Comparison of ENCODE assay signal across 17 cellular contexts in genomic region chr16:73228649-73229048, GRCh38.
DNase-seq lines count a peak whose midpoint lies in the region; ATAC-seq, FAIRE-seq and TF ChIP-seq lines count a peak whose summit lies in the region.
"Had no signal": no experiment of that assay in that cellular context is flagged by ENCODE, and none has a peak within 500 bp of the region (broad histone marks: within the 10 kb centered on the region; RNA-seq: fewer than 3 reads in every experiment).

No MANE protein-coding gene starts in this region.

- peaks cover 25% of the 10 kb centered on the region for H3K4me1 ChIP-seq in BE2C
- peaks cover 5% of the 10 kb centered on the region; the same call in 1 of the 2 replicates for H3K4me1 ChIP-seq in PC-3 (ENCODE audit: insufficient read depth, low read length)
- H3K4me1 ChIP-seq in pancreas: peaks cover 0 to 4% (median 0%) of the 10 kb centered on the region in 3 donors

- H2AFZ ChIP-seq in PC-3 (ENCODE audit: low read length): no peak overlapping the region

- no peaks in the 10 kb centered on the region for H3K79me2 ChIP-seq in PC-3 (ENCODE audit: low read length)

- no peak for FAIRE-seq in pancreas (lab: Jason Lieb, UNC)
- FAIRE-seq: HepG2 had no signal

- no peak overlapping the region for H3K4me2 ChIP-seq in PC-3 (ENCODE audit: low read length)

- H3K9me3 ChIP-seq in AG04450 (ENCODE audit: control insufficient read depth, insufficient read depth, low read length) (peaks cover 3% of the 10 kb centered on the region; the same call in 1 of the 2 replicates), BE2C (no peaks in the 10 kb centered on the region), PC-3 (ENCODE audit: low read length) (no peaks in the 10 kb centered on the region), pancreas (no peaks in the 10 kb centered on the region)
- H3K9me3 ChIP-seq: Caco-2, esophagus muscularis mucosa, testis had no signal

- POLR2A ChIA-PET in AG04450 (lab: Yijun Ruan, JAX): no interaction called here
- POLR2A ChIA-PET in PC-3 (lab: Charles Lee; ENCODE audit: unreplicated experiment): no interaction called here

- no peaks in the 10 kb centered on the region for H3K9me2 ChIP-seq in PC-3 (replicated peaks; ENCODE audit: low read length)

- H3F3A ChIP-seq in PC-3 (ENCODE audit: low read length, unreplicated experiment): no peaks in the 10 kb centered on the region

- H3K4me3 ChIP-seq in AG04450 (ENCODE audit: low read depth, low read length) (no peak overlapping the region), choroid plexus epithelial cell (ENCODE audit: low read depth, low read length) (no peak overlapping the region), BE2C (ENCODE audit: low read depth, low read length) (no peak overlapping the region), PC-3 (ENCODE audit: low read length) (no peak overlapping the region), pancreas (no peak overlapping the region)
- H3K4me3 ChIP-seq: esophagus muscularis mucosa, testis had no signal

- DNase-seq in AG04450 (ENCODE audit: low read depth, low spot score): peak; percentile 81
- DNase-seq in HS-5 (ENCODE audit: low read depth): peak; percentile 49
- DNase-seq in choroid plexus epithelial cell (ENCODE audit: low read depth): peak; percentile 83
- DNase-seq in iris pigment epithelial cell (ENCODE audit: low read depth): peak; percentile 84
- no peak for DNase-seq in NK-92 (lab: John Stamatoyannopoulos, UW; ENCODE audit: unreplicated experiment)
- no peak for DNase-seq in BE2C
- no peak for DNase-seq in PC-3
- no peak for DNase-seq in pancreas
- DNase-seq: activated CD4-positive, alpha-beta T cell treated with anti-CD3 and anti-CD28 coated beads, Interleukin-2, amount 50 U/mL, for 4 hours; activated naive CD8-positive, alpha-beta T cell treated with anti-CD3 and anti-CD28 coated beads, Interleukin-2, amount 10 ng/mL, durations not matched to agents 7 days and 5 days; activated T-cell treated with anti-CD3 and anti-CD28 coated beads, Interleukin-2, amount 50 U/mL, for 48 hours; Caco-2; retina; testis had no signal

- ATAC-seq in PC-3 (no peak), pancreas (no peak)
- ATAC-seq: HepG2; natural killer cell treated with Interleukin-12 subunit alpha and Interleukin-12 subunit beta and Interleukin-15 and Interleukin-18, amount 100 ng/mL, for 72 hours had no signal

- H3K36me3 ChIP-seq in BE2C: no peaks in the 10 kb centered on the region
- H3K36me3 ChIP-seq in PC-3 (ENCODE audit: low read depth, low read length): no peaks in the 10 kb centered on the region
- no peaks in the 10 kb centered on the region for H3K36me3 ChIP-seq in pancreas
- H3K36me3 ChIP-seq: esophagus muscularis mucosa had no signal

- intact Hi-C loops in PC-3 (cut with micrococcal nuclease): no loop called here
- intact Hi-C loops in pancreas (cut with DNase I): no loop called here

- no peak overlapping the region for H3K9ac ChIP-seq in PC-3 (ENCODE audit: low read length)

- H3K27ac ChIP-seq in AG04450 (ENCODE audit: low read depth, low read length) (peak overlapping the region; percentile 77), PC-3 (ENCODE audit: low read length) (no peak overlapping the region), pancreas (no peak overlapping the region)
- H3K27ac ChIP-seq: esophagus muscularis mucosa, testis had no signal

- H4K20me1 ChIP-seq in PC-3 (ENCODE audit: low read length): no peaks in the 10 kb centered on the region

- BruUV-seq in PC-3 (replicated peaks; lab: Mats Ljungman, UMichigan): no TSS peak

- H3K27me3 ChIP-seq in AG04450 (ENCODE audit: control insufficient read depth, insufficient read depth, low read length) (no peaks in the 10 kb centered on the region), BE2C (no peaks in the 10 kb centered on the region), PC-3 (ENCODE audit: low read length) (peaks cover 17% of the 10 kb centered on the region), pancreas (no peaks in the 10 kb centered on the region)
- H3K27me3 ChIP-seq: testis had no signal

- TF ChIP-seq CTCF in AG04450 (IDR thresholded peaks at IDR 0.05; ENCODE audit: low read depth, low read length) (no peak), choroid plexus epithelial cell (conservative IDR thresholded peaks at IDR 0.05; ENCODE audit: low read depth, low read length) (no peak), BE2C (IDR thresholded peaks at IDR 0.05; ENCODE audit: low read depth, low read length) (no peak), PC-3 (conservative IDR thresholded peaks at IDR 0.05; ENCODE audit: low read depth, low read length) (no peak), pancreas (IDR thresholded peaks at IDR 0.05) (no peak)

- WGBS in pancreas, 2 donors: 62 to 72% methylated on average over 5 of the region's 5 CpGs

- CTCF ChIA-PET in AG04450 (lab: Charles Lee): interaction anchor here (1.4 kb wide), 1 partner anchor 397 kb away, joined by 3 read pairs; no protein-coding TSS in a partner anchor
- CTCF ChIA-PET in PC-3 (lab: Charles Lee): no interaction called here

Comparison
In these comparisons a context has a peak if more than half of its experiments do, and no peak if none do; other contexts are left out.
1. DNase-seq: peak in AG04450 (single experiment), HS-5 (single experiment), choroid plexus epithelial cell (single experiment) and iris pigment epithelial cell (single experiment); none in NK-92 (single experiment), BE2C (single experiment), PC-3 (single experiment) and pancreas (0 of 6).